ENCODE assay signal across 1 cellular context in the genomic region with DNA sequence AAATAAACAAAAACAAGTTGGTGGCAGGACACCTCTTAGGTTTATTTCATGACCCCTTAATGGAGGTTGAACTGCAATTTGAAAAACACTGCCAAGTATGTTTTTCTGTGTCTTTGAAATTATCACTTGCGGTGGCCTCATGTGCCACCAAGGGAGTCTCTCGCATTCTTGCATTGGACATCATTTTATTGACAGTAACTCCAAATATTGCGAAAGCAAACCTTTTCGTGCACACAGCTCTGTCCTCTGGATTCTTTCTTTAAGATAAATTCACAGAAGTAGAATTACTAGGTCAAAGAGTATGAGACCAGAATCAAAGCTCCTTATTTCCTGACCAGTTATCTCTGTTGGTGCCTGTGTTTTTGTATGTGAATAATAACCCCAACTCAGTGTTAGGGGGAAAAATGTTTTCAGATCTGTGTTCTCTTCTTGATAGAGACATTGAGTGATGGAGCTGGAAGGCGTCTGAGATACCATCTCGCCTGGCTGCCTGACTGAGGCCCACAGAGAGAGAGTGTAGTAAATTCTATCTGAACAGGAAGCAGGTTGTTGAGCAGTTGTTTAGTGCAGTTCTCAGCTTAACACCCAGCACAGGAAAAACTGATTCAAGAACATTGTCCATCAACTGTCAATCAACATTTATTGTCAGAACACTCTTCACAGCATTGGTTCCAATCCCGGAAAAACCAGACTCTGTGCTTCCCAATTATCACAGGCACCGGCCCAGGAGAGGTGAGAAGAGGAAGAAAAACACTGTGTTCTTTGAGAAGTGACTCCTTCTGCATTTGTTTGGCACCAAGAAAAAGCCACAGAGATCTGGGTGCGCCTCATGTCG.
TF ChIP-seq lines count a peak whose summit lies in the region.

No MANE protein-coding gene starts in this region.

TF ChIP-seq in GM12878, 131 proteins besides CTCF, POLR2A, EP300 and RAD21:
- TF ChIP-seq EGR1 (IDR thresholded peaks at IDR 0.05; ENCODE audit: borderline replicate concordance in 1 of 2, low read depth in 2 of 2, low read length in 2 of 2) (no peak), POLR2AphosphoS5 (IDR thresholded peaks at IDR 0.05; ENCODE audit: low read length) (no peak), SP1 (IDR thresholded peaks at IDR 0.05; ENCODE audit: low read depth, low read length) (no peak), MYB (IDR thresholded peaks at IDR 0.05; ENCODE audit: borderline replicate concordance, low read depth, low read length) (no peak), PML (IDR thresholded peaks at IDR 0.05; ENCODE audit: low read length) (no peak), CREM (IDR thresholded peaks at IDR 0.05; ENCODE audit: low read depth) (no peak), ETV6 (conservative IDR thresholded peaks at IDR 0.05 in 1 of 2, IDR thresholded peaks at IDR 0.05 in 1 of 2; ENCODE audit: borderline replicate concordance in 1 of 2, low read depth in 1 of 2) (no peak), BRCA1 (IDR thresholded peaks at IDR 0.05; ENCODE audit: low read depth, low read length) (no peak), HDAC6 (IDR thresholded peaks at IDR 0.05; ENCODE audit: unreplicated experiment) (no peak)
- TF ChIP-seq, protein P1, sequence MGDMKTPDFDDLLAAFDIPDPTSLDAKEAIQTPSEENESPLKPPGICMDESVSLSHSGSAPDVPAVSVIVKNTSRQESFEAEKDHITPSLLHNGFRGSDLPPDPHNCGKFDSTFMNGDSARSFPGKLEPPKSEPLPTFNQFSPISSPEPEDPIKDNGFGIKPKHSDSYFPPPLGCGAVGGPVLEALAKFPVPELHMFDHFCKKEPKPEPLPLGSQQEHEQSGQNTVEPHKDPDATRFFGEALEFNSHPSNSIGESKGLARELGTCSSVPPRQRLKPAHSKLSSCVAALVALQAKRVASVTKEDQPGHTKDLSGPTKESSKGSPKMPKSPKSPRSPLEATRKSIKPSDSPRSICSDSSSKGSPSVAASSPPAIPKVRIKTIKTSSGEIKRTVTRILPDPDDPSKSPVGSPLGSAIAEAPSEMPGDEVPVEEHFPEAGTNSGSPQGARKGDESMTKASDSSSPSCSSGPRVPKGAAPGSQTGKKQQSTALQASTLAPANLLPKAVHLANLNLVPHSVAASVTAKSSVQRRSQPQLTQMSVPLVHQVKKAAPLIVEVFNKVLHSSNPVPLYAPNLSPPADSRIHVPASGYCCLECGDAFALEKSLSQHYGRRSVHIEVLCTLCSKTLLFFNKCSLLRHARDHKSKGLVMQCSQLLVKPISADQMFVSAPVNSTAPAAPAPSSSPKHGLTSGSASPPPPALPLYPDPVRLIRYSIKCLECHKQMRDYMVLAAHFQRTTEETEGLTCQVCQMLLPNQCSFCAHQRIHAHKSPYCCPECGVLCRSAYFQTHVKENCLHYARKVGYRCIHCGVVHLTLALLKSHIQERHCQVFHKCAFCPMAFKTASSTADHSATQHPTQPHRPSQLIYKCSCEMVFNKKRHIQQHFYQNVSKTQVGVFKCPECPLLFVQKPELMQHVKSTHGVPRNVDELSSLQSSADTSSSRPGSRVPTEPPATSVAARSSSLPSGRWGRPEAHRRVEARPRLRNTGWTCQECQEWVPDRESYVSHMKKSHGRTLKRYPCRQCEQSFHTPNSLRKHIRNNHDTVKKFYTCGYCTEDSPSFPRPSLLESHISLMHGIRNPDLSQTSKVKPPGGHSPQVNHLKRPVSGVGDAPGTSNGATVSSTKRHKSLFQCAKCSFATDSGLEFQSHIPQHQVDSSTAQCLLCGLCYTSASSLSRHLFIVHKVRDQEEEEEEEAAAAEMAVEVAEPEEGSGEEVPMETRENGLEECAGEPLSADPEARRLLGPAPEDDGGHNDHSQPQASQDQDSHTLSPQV (IDR thresholded peaks at IDR 0.05): no peak
- TF ChIP-seq, protein P2, sequence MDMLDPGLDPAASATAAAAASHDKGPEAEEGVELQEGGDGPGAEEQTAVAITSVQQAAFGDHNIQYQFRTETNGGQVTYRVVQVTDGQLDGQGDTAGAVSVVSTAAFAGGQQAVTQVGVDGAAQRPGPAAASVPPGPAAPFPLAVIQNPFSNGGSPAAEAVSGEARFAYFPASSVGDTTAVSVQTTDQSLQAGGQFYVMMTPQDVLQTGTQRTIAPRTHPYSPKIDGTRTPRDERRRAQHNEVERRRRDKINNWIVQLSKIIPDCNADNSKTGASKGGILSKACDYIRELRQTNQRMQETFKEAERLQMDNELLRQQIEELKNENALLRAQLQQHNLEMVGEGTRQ (IDR thresholded peaks at IDR 0.05; ENCODE audit: borderline replicate concordance, low read depth, low read length): no peak
- TF ChIP-seq, protein P3, sequence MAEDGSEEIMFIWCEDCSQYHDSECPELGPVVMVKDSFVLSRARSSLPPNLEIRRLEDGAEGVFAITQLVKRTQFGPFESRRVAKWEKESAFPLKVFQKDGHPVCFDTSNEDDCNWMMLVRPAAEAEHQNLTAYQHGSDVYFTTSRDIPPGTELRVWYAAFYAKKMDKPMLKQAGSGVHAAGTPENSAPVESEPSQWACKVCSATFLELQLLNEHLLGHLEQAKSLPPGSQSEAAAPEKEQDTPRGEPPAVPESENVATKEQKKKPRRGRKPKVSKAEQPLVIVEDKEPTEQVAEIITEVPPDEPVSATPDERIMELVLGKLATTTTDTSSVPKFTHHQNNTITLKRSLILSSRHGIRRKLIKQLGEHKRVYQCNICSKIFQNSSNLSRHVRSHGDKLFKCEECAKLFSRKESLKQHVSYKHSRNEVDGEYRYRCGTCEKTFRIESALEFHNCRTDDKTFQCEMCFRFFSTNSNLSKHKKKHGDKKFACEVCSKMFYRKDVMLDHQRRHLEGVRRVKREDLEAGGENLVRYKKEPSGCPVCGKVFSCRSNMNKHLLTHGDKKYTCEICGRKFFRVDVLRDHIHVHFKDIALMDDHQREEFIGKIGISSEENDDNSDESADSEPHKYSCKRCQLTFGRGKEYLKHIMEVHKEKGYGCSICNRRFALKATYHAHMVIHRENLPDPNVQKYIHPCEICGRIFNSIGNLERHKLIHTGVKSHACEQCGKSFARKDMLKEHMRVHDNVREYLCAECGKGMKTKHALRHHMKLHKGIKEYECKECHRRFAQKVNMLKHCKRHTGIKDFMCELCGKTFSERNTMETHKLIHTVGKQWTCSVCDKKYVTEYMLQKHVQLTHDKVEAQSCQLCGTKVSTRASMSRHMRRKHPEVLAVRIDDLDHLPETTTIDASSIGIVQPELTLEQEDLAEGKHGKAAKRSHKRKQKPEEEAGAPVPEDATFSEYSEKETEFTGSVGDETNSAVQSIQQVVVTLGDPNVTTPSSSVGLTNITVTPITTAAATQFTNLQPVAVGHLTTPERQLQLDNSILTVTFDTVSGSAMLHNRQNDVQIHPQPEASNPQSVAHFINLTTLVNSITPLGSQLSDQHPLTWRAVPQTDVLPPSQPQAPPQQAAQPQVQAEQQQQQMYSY (CRISPR knock-in tag; IDR thresholded peaks at IDR 0.05): no peak
- TF ChIP-seq, protein P4, sequence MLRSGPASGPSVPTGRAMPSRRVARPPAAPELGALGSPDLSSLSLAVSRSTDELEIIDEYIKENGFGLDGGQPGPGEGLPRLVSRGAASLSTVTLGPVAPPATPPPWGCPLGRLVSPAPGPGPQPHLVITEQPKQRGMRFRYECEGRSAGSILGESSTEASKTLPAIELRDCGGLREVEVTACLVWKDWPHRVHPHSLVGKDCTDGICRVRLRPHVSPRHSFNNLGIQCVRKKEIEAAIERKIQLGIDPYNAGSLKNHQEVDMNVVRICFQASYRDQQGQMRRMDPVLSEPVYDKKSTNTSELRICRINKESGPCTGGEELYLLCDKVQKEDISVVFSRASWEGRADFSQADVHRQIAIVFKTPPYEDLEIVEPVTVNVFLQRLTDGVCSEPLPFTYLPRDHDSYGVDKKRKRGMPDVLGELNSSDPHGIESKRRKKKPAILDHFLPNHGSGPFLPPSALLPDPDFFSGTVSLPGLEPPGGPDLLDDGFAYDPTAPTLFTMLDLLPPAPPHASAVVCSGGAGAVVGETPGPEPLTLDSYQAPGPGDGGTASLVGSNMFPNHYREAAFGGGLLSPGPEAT (IDR thresholded peaks at IDR 0.05; ENCODE audit: low read depth): no peak
- TF ChIP-seq, protein P5, sequence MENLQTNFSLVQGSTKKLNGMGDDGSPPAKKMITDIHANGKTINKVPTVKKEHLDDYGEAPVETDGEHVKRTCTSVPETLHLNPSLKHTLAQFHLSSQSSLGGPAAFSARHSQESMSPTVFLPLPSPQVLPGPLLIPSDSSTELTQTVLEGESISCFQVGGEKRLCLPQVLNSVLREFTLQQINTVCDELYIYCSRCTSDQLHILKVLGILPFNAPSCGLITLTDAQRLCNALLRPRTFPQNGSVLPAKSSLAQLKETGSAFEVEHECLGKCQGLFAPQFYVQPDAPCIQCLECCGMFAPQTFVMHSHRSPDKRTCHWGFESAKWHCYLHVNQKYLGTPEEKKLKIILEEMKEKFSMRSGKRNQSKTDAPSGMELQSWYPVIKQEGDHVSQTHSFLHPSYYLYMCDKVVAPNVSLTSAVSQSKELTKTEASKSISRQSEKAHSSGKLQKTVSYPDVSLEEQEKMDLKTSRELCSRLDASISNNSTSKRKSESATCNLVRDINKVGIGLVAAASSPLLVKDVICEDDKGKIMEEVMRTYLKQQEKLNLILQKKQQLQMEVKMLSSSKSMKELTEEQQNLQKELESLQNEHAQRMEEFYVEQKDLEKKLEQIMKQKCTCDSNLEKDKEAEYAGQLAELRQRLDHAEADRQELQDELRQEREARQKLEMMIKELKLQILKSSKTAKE (IDR thresholded peaks at IDR 0.05; ENCODE audit: low read depth, poor library complexity, severe bottlenecking): no peak
- TF ChIP-seq, protein P6, sequence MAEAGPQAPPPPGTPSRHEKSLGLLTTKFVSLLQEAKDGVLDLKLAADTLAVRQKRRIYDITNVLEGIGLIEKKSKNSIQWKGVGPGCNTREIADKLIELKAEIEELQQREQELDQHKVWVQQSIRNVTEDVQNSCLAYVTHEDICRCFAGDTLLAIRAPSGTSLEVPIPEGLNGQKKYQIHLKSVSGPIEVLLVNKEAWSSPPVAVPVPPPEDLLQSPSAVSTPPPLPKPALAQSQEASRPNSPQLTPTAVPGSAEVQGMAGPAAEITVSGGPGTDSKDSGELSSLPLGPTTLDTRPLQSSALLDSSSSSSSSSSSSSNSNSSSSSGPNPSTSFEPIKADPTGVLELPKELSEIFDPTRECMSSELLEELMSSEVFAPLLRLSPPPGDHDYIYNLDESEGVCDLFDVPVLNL (IDR thresholded peaks at IDR 0.05; ENCODE audit: low read depth, low read length): no peak
